ENCODE assay signal across 8 cellular contexts in the genomic region with DNA sequence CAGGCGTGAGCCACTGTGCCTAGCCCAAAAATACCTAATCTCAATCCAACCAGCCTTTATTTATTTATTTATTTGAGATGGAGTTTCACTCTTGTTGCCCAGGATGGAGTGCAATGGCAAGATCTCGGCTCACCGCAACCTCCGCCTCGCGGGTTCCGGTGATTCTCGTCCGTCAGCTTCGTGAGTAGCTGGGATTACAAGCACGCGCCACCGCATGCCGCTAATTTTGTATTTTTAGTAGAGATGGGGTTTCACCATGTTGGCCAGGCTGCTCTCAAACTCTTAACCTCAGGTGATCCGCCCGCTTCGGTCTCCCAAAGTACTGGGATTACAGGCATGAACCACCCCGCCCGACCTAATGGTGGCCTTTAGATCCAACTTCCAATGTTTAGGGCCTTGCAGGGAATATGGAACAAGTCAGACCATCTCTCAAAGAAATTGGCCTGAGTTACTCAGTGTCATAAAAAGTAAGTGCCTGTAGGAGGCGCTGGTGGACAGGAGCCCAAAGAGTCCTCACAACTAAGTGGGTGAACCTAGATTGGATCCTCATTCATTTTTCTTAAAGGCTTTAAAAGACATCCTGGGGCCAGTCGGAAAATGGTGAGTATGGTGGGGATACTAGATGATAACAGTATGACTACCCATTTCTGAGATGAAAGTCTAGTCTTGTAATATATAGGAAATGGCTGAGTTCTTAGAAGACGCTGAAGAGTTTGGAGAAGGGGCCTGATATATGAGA. TPM values are rescaled to one million over a fixed set of nuclear protein-coding genes. Genes with fewer than 3 reads are reported as not detected.
A peak's percentile ranks its signal among the peaks of the same experiment; 100 is the strongest.
DNase-seq lines count a peak whose midpoint lies in the region; ATAC-seq, FAIRE-seq and TF ChIP-seq lines count a peak whose summit lies in the region.

No MANE protein-coding gene starts in this region.

- 87% methylated on average over 21 of the region's 22 CpGs; no CpG with 5 or more reads in 1 of the 2 experiments for WGBS in H1 (ENCODE audit: extremely low coverage in 1 of 2, insufficient coverage in 1 of 2, insufficient read length in 1 of 2, insufficient replicate concordance in 2 of 2, low coverage in 1 of 2, low lambda C conversion rate in 2 of 2, missing lambda C conversion rate in 1 of 2), 2 experiments
- no CpG with 5 or more reads among the region's 22 CpGs for WGBS in trophoblast cell (ENCODE audit: extremely low coverage, insufficient coverage, insufficient read length)

- H3K9ac ChIP-seq in H1 (replicated peaks in 1 of 4; ENCODE audit: extremely low read depth in 1 of 4, low read depth in 3 of 4, low read length in 3 of 4) (no peak overlapping the region), trophoblast cell (ENCODE audit: low read length) (no peak overlapping the region)

- H3K79me2 ChIP-seq in H1 (ENCODE audit: control insufficient read depth in 1 of 2, insufficient read depth in 2 of 2, low read length in 2 of 2), result peaks cover 11 to 67% of the 10 kb centered on the region in 2 experiments; a peak in 3 of 4 replicates
- no peaks in the 10 kb centered on the region for H3K79me2 ChIP-seq in trophoblast cell (ENCODE audit: control insufficient read depth, insufficient read depth, low read length, poor library complexity)

- H3K4me1 ChIP-seq in H1 (replicated peaks in 1 of 4; ENCODE audit: control insufficient read depth in 3 of 4, insufficient read depth in 4 of 4, low read length in 3 of 4) (peaks cover 5 to 17% (median 9%) of the 10 kb centered on the region in 4 experiments), trophoblast cell (ENCODE audit: control insufficient read depth in 1 of 2, insufficient read depth in 2 of 2, low read length in 2 of 2) (peaks cover 4 to 9% of the 10 kb centered on the region in 2 experiments)

- H4K91ac ChIP-seq in H1 (replicated peaks; ENCODE audit: insufficient read length, low read length), result no peak overlapping the region
- no peak overlapping the region for H4K91ac ChIP-seq in trophoblast cell (ENCODE audit: low read depth, low read length)

- H3K23me2 ChIP-seq in H1 (ENCODE audit: low read depth, low read length), result peaks cover 15% of the 10 kb centered on the region

- H4K5ac ChIP-seq in H1 (ENCODE audit: insufficient read length, low read depth, low read length), result no peak overlapping the region

- no peak overlapping the region for H2BK20ac ChIP-seq in H1 (ENCODE audit: low read length)

- H3K27ac Mint-ChIP-seq in IgD-negative memory B cell, result peak overlapping the region; percentile 47 to 83 (median 59)

- TF ChIP-seq CTCF in H1 (IDR thresholded peaks at IDR 0.05; ENCODE audit: control extremely low read depth in 1 of 3, insufficient read depth in 1 of 3, low read depth in 1 of 3, low read length in 3 of 3), result peak; percentile 12 to 80 (median 79)

- peaks cover 13 to 17% (median 16%) of the 10 kb centered on the region in 3 donors for H3K4me1 Mint-ChIP-seq in IgD-negative memory B cell

- H2BK15ac ChIP-seq in H1 (ENCODE audit: low read length), result no peak overlapping the region

- DNase-seq in NCI-H2196 (lab: John Stamatoyannopoulos, UW; ENCODE audit: unreplicated experiment) (peak; percentile 38), NCI-H2196 treated with DMSO at 0.1 percent for 48 hours (lab: John Stamatoyannopoulos, UW; ENCODE audit: unreplicated experiment) (no peak), T-helper 9 cell (peak; percentile 40), H1 (ENCODE audit: low read depth in 1 of 2, low spot score in 2 of 2) (peak in 1 of 2 experiments; percentile 75), trophoblast cell (peak; percentile 24 to 68), NCI-H128 (lab: John Stamatoyannopoulos, UW; ENCODE audit: unreplicated experiment) (no peak)

- H3K4me3 Mint-ChIP-seq in IgD-negative memory B cell, result peak overlapping the region in 1 of 4 donors; percentile 0

- H3K9me3 ChIP-seq in H1 (ENCODE audit: insufficient read depth in 2 of 2, low read depth in 1 of 2, low read length in 1 of 2), result no peaks in the 10 kb centered on the region
- H3K9me3 ChIP-seq in trophoblast cell (ENCODE audit: insufficient read depth, low read depth, low read length), result peaks cover 2% of the 10 kb centered on the region

- no peaks in the 10 kb centered on the region for H3K27me3 ChIP-seq in H1 (replicated peaks in 1 of 4; ENCODE audit: control insufficient read depth in 3 of 4, extremely low read depth in 1 of 4, insufficient read depth in 3 of 4, low read length in 3 of 4)
- H3K27me3 ChIP-seq in trophoblast cell (ENCODE audit: insufficient read depth, low read length), result no peaks in the 10 kb centered on the region

- H3K79me1 ChIP-seq in H1 (ENCODE audit: low read depth, low read length) (peaks cover 4% of the 10 kb centered on the region), trophoblast cell (ENCODE audit: low read length) (peaks cover under 1% of the 10 kb centered on the region)

- H3K36me3 Mint-ChIP-seq in IgD-negative memory B cell, result no peaks in the 10 kb centered on the region

- H3K56ac ChIP-seq in H1 (replicated peaks; ENCODE audit: insufficient read length, low read depth, low read length), result no peak overlapping the region

- TF ChIP-seq RAD21 in H1 (IDR thresholded peaks at IDR 0.05 in 1 of 2, conservative IDR thresholded peaks at IDR 0.05 in 1 of 2; ENCODE audit: low read depth in 2 of 2, low read length in 2 of 2), result peak; percentile 73 to 81

- H3K36me3 ChIP-seq in H1 (ENCODE audit: control insufficient read depth in 2 of 4, insufficient read depth in 4 of 4, low read length in 3 of 4), result peaks cover 21 to 38% (median 28%) of the 10 kb centered on the region in 4 experiments
- no peaks in the 10 kb centered on the region for H3K36me3 ChIP-seq in trophoblast cell (ENCODE audit: control insufficient read depth in 1 of 2, insufficient read depth in 2 of 2, low read length in 2 of 2)

- no peak for TF ChIP-seq POLR2A in H1 (IDR thresholded peaks at IDR 0.05; ENCODE audit: control extremely low read depth in 1 of 2, low read depth in 2 of 2, low read length in 2 of 2)

- H2AFZ ChIP-seq in H1 (ENCODE audit: low read length) (no peak overlapping the region), trophoblast cell (ENCODE audit: insufficient read depth, low read length, poor library complexity) (no peak overlapping the region)

- H3K4me3 ChIP-seq in H1 (ENCODE audit: extremely low read depth in 1 of 4, insufficient read depth in 2 of 4, low read depth in 3 of 4, low read length in 4 of 4), result no peak overlapping the region
- H3K4me3 ChIP-seq in trophoblast cell (ENCODE audit: low read depth, low read length), result no peak overlapping the region

- H3K4me2 ChIP-seq in H1 (ENCODE audit: insufficient read depth in 1 of 2, low read depth in 2 of 2, low read length in 2 of 2) (no peak overlapping the region), trophoblast cell (ENCODE audit: low read length) (no peak overlapping the region)

- peaks cover 3 to 16% of the 10 kb centered on the region in 2 experiments for H4K20me1 ChIP-seq in H1 (replicated peaks in 1 of 2; ENCODE audit: control insufficient read depth in 1 of 2, insufficient read depth in 2 of 2, low read length in 2 of 2)

- H3K18ac ChIP-seq in H1 (ENCODE audit: extremely low read depth, low read length) (no peak overlapping the region), trophoblast cell (ENCODE audit: low read length) (no peak overlapping the region)

- H3K4ac ChIP-seq in H1 (replicated peaks; ENCODE audit: insufficient read length, low read depth, low read length), result no peak overlapping the region
- no peak overlapping the region for H3K4ac ChIP-seq in trophoblast cell (ENCODE audit: low read depth, low read length)

- H4K8ac ChIP-seq in H1 (ENCODE audit: extremely low read depth, insufficient read depth, low read length), result no peak overlapping the region; the same call in 1 of the 2 replicates
- no peak overlapping the region for H4K8ac ChIP-seq in trophoblast cell (ENCODE audit: low read depth, low read length)

- H3K27ac ChIP-seq in H1 (ENCODE audit: low read depth, low read length) (no peak overlapping the region), trophoblast cell (ENCODE audit: low read depth, low read length) (no peak overlapping the region)

- no peak overlapping the region for H2BK12ac ChIP-seq in H1 (ENCODE audit: low read depth, low read length)
- H2BK12ac ChIP-seq in trophoblast cell (ENCODE audit: low read length), result no peak overlapping the region

- no peaks in the 10 kb centered on the region for H3K9me3 Mint-ChIP-seq in IgD-negative memory B cell

- POLR2A ChIA-PET in H1 (lab: Charles Lee; ENCODE audit: partially characterized antibody), result interaction anchor here (0.6 to 15.4 kb wide), 10 partner anchors 11 to 85 kb away, joined by 3 to 168 read pairs (median 6); a partner anchor contains a TSS

- no peak for ATAC-seq in GM21447 (IDR thresholded peaks at IDR 0.05; ENCODE audit: unreplicated experiment)

- H3K23ac ChIP-seq in H1 (ENCODE audit: insufficient read length), result no peak overlapping the region
- no peak overlapping the region for H3K23ac ChIP-seq in trophoblast cell (ENCODE audit: low read length)

- no peak overlapping the region for H4K12ac ChIP-seq in trophoblast cell (ENCODE audit: low read depth, low read length)

- CTCF ChIA-PET in H1 (lab: Charles Lee; ENCODE audit: partially characterized antibody), result interaction anchor here (0.7 to 36.8 kb wide), 8 partner anchors 16 to 61 kb away, joined by 3 to 619 read pairs (median 6); a partner anchor contains a TSS

- H3K14ac ChIP-seq in H1 (ENCODE audit: insufficient read length) (no peak overlapping the region), trophoblast cell (ENCODE audit: low read length) (no peak overlapping the region)

- H2AK5ac ChIP-seq in H1 (ENCODE audit: low read depth, low read length) (no peak overlapping the region), trophoblast cell (ENCODE audit: low read length) (no peak overlapping the region)

- H3K27me3 Mint-ChIP-seq in IgD-negative memory B cell, result no peaks in the 10 kb centered on the region

- peak; percentile 50 for FAIRE-seq in H1 (lab: Jason Lieb, UNC)

- H2BK120ac ChIP-seq in H1 (replicated peaks; ENCODE audit: low read depth, low read length) (no peak overlapping the region), trophoblast cell (ENCODE audit: insufficient read depth, low read length, poor library complexity) (no peak overlapping the region)

- H2BK5ac ChIP-seq in H1 (ENCODE audit: low read depth, low read length), result no peak overlapping the region
- no peak overlapping the region for H2BK5ac ChIP-seq in trophoblast cell (ENCODE audit: low read depth, low read length, poor library complexity)

- no peak for TF ChIP-seq EP300 in H1 (IDR thresholded peaks at IDR 0.05; ENCODE audit: borderline replicate concordance in 1 of 2, low read depth in 2 of 2, low read length in 2 of 2)

RNA-seq across cellular contexts. Expression of a gene that starts 4.6 kb away (rescaled TPM):
- polyA plus RNA-seq in IgD-negative memory B cell, result not detected
- total RNA-seq in H1 (2021; fragmentation: NEBNext Ultra II Directional; extraction: Animal tissue kit (Norgen Biotek cat#: 25700)), result 195 and 209 TPM in 2 replicates
- polyA plus RNA-seq in H1 (2011; rRNA removed), result 314 and 488 TPM in 2 replicates
- polyA plus RNA-seq in H1 (2011; cell fraction: cytosol; rRNA removed), result 301 TPM
- 563 TPM for polyA plus RNA-seq in H1 (2011; cell fraction: nucleus; rRNA removed)
- 98.9 to 176 TPM (median 156 TPM) in 4 replicates for polyA plus RNA-seq in H1 (2012, experiment 1 of 2)
- polyA plus RNA-seq in H1 (2012, experiment 2 of 2), result 133 TPM
- 170 TPM for polyA plus RNA-seq in H1 (2013, experiment 1 of 2)
- polyA plus RNA-seq in H1 (2013, experiment 2 of 2), result 151 TPM
- polyA minus RNA-seq in H1 (2011; rRNA and poly(A)+ RNA removed), result 24.5 and 37.6 TPM in 2 replicates
- 133 TPM for polyA minus RNA-seq in H1 (2011; cell fraction: cytosol; rRNA and poly(A)+ RNA removed)
- 97.3 TPM for polyA minus RNA-seq in H1 (2011; cell fraction: nucleus; rRNA and poly(A)+ RNA removed)
- polyA plus RNA-seq in trophoblast cell (2013), result 0.33 and 0.34 TPM in 2 replicates

RNA-seq across cellular contexts. Expression of a gene that starts 17.9 kb away (rescaled TPM):
- polyA plus RNA-seq in IgD-negative memory B cell (not detected), H1 (2011; rRNA removed) (19.9 and 28.5 TPM in 2 replicates)
- total RNA-seq in H1 (2021; fragmentation: NEBNext Ultra II Directional; extraction: Animal tissue kit (Norgen Biotek cat#: 25700)), result 17.0 and 19.1 TPM in 2 replicates
- 26.2 TPM for polyA plus RNA-seq in H1 (2011; cell fraction: cytosol; rRNA removed)
- 23.3 TPM for polyA plus RNA-seq in H1 (2011; cell fraction: nucleus; rRNA removed)
- polyA plus RNA-seq in H1 (2012, experiment 1 of 2), result 10.8 to 18.0 TPM (median 16.3 TPM) in 4 replicates
- polyA plus RNA-seq in H1 (2012, experiment 2 of 2), result 13.8 TPM
- 9.9 TPM for polyA plus RNA-seq in H1 (2013, experiment 1 of 2)
- polyA plus RNA-seq in H1 (2013, experiment 2 of 2), result 10.4 TPM
- polyA minus RNA-seq in H1 (2011; rRNA and poly(A)+ RNA removed), result 4.6 and 7.3 TPM in 2 replicates
- polyA minus RNA-seq in H1 (2011; cell fraction: cytosol; rRNA and poly(A)+ RNA removed), result 15.5 TPM
- polyA minus RNA-seq in H1 (2011; cell fraction: nucleus; rRNA and poly(A)+ RNA removed), result 9.2 TPM
- polyA plus RNA-seq in trophoblast cell (2013), result 8.4 and 8.7 TPM in 2 replicates

RNA-seq across cellular contexts. Expression of a gene that starts 29.0 kb away (rescaled TPM):
- polyA plus RNA-seq in IgD-negative memory B cell (59.8 TPM), H1 (2011; rRNA removed) (4.3 and 5.0 TPM in 2 replicates)
- 2.0 and 2.7 TPM in 2 replicates for total RNA-seq in H1 (2021; fragmentation: NEBNext Ultra II Directional; extraction: Animal tissue kit (Norgen Biotek cat#: 25700))
- 2.4 TPM for polyA plus RNA-seq in H1 (2011; cell fraction: cytosol; rRNA removed)
- polyA plus RNA-seq in H1 (2011; cell fraction: nucleus; rRNA removed), result 4.7 TPM
- 2.9 to 4.2 TPM (median 4.0 TPM) in 4 replicates for polyA plus RNA-seq in H1 (2012, experiment 1 of 2)
- polyA plus RNA-seq in H1 (2012, experiment 2 of 2), result 4.1 TPM
- 2.1 TPM for polyA plus RNA-seq in H1 (2013, experiment 1 of 2)
- 2.3 TPM for polyA plus RNA-seq in H1 (2013, experiment 2 of 2)
- polyA minus RNA-seq in H1 (2011; rRNA and poly(A)+ RNA removed), result 0.68 and 1.4 TPM in 2 replicates
- polyA minus RNA-seq in H1 (2011; cell fraction: cytosol; rRNA and poly(A)+ RNA removed), result 2.8 TPM
- 4.4 TPM for polyA minus RNA-seq in H1 (2011; cell fraction: nucleus; rRNA and poly(A)+ RNA removed)
- 25.1 and 25.7 TPM in 2 replicates for polyA plus RNA-seq in trophoblast cell (2013)

RNA-seq across cellular contexts. Expression of a gene that starts 40.4 kb away (rescaled TPM):
- polyA plus RNA-seq in IgD-negative memory B cell (1.9 TPM), H1 (2011; rRNA removed) (1.6 and 3.8 TPM in 2 replicates)
- 6.9 and 7.3 TPM in 2 replicates for total RNA-seq in H1 (2021; fragmentation: NEBNext Ultra II Directional; extraction: Animal tissue kit (Norgen Biotek cat#: 25700))
- polyA plus RNA-seq in H1 (2011; cell fraction: cytosol; rRNA removed), result 1.6 TPM
- 3.9 TPM for polyA plus RNA-seq in H1 (2011; cell fraction: nucleus; rRNA removed)
- polyA plus RNA-seq in H1 (2012, experiment 1 of 2), result 6.0 to 8.4 TPM (median 8.4 TPM) in 4 replicates
- polyA plus RNA-seq in H1 (2012, experiment 2 of 2), result 7.1 TPM
- 6.2 TPM for polyA plus RNA-seq in H1 (2013, experiment 1 of 2)
- 6.1 TPM for polyA plus RNA-seq in H1 (2013, experiment 2 of 2)
- polyA minus RNA-seq in H1 (2011; rRNA and poly(A)+ RNA removed), result 1.2 and 1.4 TPM in 2 replicates
- polyA minus RNA-seq in H1 (2011; cell fraction: cytosol; rRNA and poly(A)+ RNA removed), result 4.2 TPM
- 3.9 TPM for polyA minus RNA-seq in H1 (2011; cell fraction: nucleus; rRNA and poly(A)+ RNA removed)
- polyA plus RNA-seq in trophoblast cell (2013), result 8.3 and 8.5 TPM in 2 replicates

RNA-seq across cellular contexts. Expression of a gene that starts 48.1 kb away (rescaled TPM):
- 0.40 TPM for polyA plus RNA-seq in IgD-negative memory B cell
- 23.9 and 26.7 TPM in 2 replicates for total RNA-seq in H1 (2021; fragmentation: NEBNext Ultra II Directional; extraction: Animal tissue kit (Norgen Biotek cat#: 25700))
- polyA plus RNA-seq in H1 (2011; rRNA removed), result 7.7 and 14.8 TPM in 2 replicates
- polyA plus RNA-seq in H1 (2011; cell fraction: cytosol; rRNA removed), result 6.4 TPM
- polyA plus RNA-seq in H1 (2011; cell fraction: nucleus; rRNA removed), result 21.4 TPM
- polyA plus RNA-seq in H1 (2012, experiment 1 of 2), result 15.9 to 29.8 TPM (median 25.6 TPM) in 4 replicates
- polyA plus RNA-seq in H1 (2012, experiment 2 of 2), result 20.7 TPM
- 37.9 TPM for polyA plus RNA-seq in H1 (2013, experiment 1 of 2)
- polyA plus RNA-seq in H1 (2013, experiment 2 of 2), result 36.0 TPM
- polyA minus RNA-seq in H1 (2011; rRNA and poly(A)+ RNA removed), result 2.7 and 3.3 TPM in 2 replicates
- 11.2 TPM for polyA minus RNA-seq in H1 (2011; cell fraction: cytosol; rRNA and poly(A)+ RNA removed)
- 6.4 TPM for polyA minus RNA-seq in H1 (2011; cell fraction: nucleus; rRNA and poly(A)+ RNA removed)
- polyA plus RNA-seq in trophoblast cell (2013), result 0.14 and 0.17 TPM in 2 replicates

Comparison
In these comparisons a context has a peak if more than half of its experiments do, and no peak if none do; other contexts are left out.
1. DNase-seq: peak in NCI-H2196 (single experiment), T-helper 9 cell (single experiment) and trophoblast cell (2 of 2); none in NCI-H2196 treated with DMSO at 0.1 percent for 48 hours (single experiment) and NCI-H128 (single experiment).
2. RNA of a gene that starts 4.6 kb away (polyA plus RNA-seq): 98.9 to 563 TPM in H1; not detected in IgD-negative memory B cell (single experiment); every median in the first group is over 10 times any median in the second.
3. RNA of a gene that starts 17.9 kb away (polyA plus RNA-seq): 9.9 to 28.5 TPM in H1; not detected in IgD-negative memory B cell (single experiment); every median in the first group is over 10 times any median in the second.
4. RNA of a gene that starts 29.0 kb away (polyA plus RNA-seq): 59.8 TPM in IgD-negative memory B cell (single experiment); 2.1 to 5.0 TPM in H1; every median in the first group is over 10 times any median in the second.